ENCODE assay signal across 8 cellular contexts in genomic region chr9:6680797-6681146, GRCh38.
DNase-seq lines count a peak whose midpoint lies in the region; ATAC-seq and TF ChIP-seq lines count a peak whose summit lies in the region.

No MANE protein-coding gene starts in this region.

- H3K9me3 ChIP-seq in RWPE2 (ENCODE audit: severe bottlenecking), result no peaks in the 10 kb centered on the region

- peak overlapping the region; percentile 53 for H3K4me3 ChIP-seq in RWPE2 (ENCODE audit: severe bottlenecking)
- peak overlapping the region; percentile 79 for H3K4me3 ChIP-seq in skeletal muscle cell (ENCODE audit: low read depth, low read length)

- ATAC-seq in GM18858 (IDR thresholded peaks at IDR 0.05; ENCODE audit: unreplicated experiment) (peak; percentile 19), HG03108 (IDR thresholded peaks at IDR 0.05; ENCODE audit: unreplicated experiment) (peak; percentile 15), RWPE2 (ENCODE audit: low read depth) (peak; percentile 35)

- H3K27ac ChIP-seq in RWPE2 (ENCODE audit: poor library complexity, severe bottlenecking), result peak overlapping the region; percentile 93

- DNase-seq in AG08396 (ENCODE audit: low spot score) (peak; percentile 49), RWPE2 (ENCODE audit: low spot score) (peak; percentile 64), amygdala (lab: John Stamatoyannopoulos, UW) (peak in 38 of 56 donors; percentile 37 to 95 (median 70)), hypothalamus (lab: John Stamatoyannopoulos, UW) (peak in 34 of 51 donors; percentile 30 to 87 (median 69)), skeletal muscle cell (ENCODE audit: low read depth) (peak; percentile 0), OCI-M2 (lab: John Stamatoyannopoulos, UW; ENCODE audit: unreplicated experiment) (no peak)

- H3K27me3 ChIP-seq in RWPE2 (ENCODE audit: insufficient read depth, poor library complexity, severe bottlenecking), result no peaks in the 10 kb centered on the region

- no peaks in the 10 kb centered on the region for H3K4me1 ChIP-seq in RWPE2 (ENCODE audit: insufficient read depth, poor library complexity, severe bottlenecking)

- no peak for TF ChIP-seq CTCF in RWPE2 (IDR thresholded peaks at IDR 0.05; ENCODE audit: poor library complexity, severe bottlenecking)

- H3K36me3 ChIP-seq in RWPE2 (ENCODE audit: low read depth), result peaks cover 14% of the 10 kb centered on the region; the same call in 1 of the 2 replicates
